ENCODE assay signal across 2 cellular contexts in the genomic region with DNA sequence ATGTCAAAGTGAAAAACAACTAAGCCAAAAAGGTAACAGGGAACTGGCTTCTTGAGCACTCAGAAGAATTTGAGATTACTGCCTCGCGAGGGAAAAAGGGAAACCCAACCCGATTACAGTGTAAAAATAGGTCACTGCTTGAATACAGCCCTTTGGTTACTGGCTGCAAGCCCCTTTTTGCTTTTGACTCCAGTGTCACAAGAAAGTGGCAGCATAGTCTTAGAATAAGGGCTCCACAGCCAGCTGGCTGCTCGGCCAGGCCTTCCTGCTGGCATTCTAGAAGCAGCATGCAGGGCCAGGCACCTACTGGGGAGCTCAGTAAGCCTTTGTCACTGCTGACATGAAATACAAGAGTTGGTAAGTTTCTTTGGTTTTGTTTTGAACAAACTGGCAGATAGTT.
A peak's percentile ranks its signal among the peaks of the same experiment; 100 is the strongest.
TF ChIP-seq lines count a peak whose summit lies in the region.

No MANE protein-coding gene starts in this region.

TF ChIP-seq in liver, 16 proteins besides CTCF, POLR2A, EP300 and RAD21:
- TF ChIP-seq REST (IDR thresholded peaks at IDR 0.05) (no peak), HNF4A (conservative IDR thresholded peaks at IDR 0.05) (no peak), JUND (IDR thresholded peaks at IDR 0.05) (no peak), NR2F2 (IDR thresholded peaks at IDR 0.05) (peak; percentile 11), ZBTB33 (IDR thresholded peaks at IDR 0.05) (no peak)

TF ChIP-seq in GM23338, 12 proteins besides CTCF, POLR2A, EP300 and RAD21 (continued from another document):
- TF ChIP-seq, protein P1, sequence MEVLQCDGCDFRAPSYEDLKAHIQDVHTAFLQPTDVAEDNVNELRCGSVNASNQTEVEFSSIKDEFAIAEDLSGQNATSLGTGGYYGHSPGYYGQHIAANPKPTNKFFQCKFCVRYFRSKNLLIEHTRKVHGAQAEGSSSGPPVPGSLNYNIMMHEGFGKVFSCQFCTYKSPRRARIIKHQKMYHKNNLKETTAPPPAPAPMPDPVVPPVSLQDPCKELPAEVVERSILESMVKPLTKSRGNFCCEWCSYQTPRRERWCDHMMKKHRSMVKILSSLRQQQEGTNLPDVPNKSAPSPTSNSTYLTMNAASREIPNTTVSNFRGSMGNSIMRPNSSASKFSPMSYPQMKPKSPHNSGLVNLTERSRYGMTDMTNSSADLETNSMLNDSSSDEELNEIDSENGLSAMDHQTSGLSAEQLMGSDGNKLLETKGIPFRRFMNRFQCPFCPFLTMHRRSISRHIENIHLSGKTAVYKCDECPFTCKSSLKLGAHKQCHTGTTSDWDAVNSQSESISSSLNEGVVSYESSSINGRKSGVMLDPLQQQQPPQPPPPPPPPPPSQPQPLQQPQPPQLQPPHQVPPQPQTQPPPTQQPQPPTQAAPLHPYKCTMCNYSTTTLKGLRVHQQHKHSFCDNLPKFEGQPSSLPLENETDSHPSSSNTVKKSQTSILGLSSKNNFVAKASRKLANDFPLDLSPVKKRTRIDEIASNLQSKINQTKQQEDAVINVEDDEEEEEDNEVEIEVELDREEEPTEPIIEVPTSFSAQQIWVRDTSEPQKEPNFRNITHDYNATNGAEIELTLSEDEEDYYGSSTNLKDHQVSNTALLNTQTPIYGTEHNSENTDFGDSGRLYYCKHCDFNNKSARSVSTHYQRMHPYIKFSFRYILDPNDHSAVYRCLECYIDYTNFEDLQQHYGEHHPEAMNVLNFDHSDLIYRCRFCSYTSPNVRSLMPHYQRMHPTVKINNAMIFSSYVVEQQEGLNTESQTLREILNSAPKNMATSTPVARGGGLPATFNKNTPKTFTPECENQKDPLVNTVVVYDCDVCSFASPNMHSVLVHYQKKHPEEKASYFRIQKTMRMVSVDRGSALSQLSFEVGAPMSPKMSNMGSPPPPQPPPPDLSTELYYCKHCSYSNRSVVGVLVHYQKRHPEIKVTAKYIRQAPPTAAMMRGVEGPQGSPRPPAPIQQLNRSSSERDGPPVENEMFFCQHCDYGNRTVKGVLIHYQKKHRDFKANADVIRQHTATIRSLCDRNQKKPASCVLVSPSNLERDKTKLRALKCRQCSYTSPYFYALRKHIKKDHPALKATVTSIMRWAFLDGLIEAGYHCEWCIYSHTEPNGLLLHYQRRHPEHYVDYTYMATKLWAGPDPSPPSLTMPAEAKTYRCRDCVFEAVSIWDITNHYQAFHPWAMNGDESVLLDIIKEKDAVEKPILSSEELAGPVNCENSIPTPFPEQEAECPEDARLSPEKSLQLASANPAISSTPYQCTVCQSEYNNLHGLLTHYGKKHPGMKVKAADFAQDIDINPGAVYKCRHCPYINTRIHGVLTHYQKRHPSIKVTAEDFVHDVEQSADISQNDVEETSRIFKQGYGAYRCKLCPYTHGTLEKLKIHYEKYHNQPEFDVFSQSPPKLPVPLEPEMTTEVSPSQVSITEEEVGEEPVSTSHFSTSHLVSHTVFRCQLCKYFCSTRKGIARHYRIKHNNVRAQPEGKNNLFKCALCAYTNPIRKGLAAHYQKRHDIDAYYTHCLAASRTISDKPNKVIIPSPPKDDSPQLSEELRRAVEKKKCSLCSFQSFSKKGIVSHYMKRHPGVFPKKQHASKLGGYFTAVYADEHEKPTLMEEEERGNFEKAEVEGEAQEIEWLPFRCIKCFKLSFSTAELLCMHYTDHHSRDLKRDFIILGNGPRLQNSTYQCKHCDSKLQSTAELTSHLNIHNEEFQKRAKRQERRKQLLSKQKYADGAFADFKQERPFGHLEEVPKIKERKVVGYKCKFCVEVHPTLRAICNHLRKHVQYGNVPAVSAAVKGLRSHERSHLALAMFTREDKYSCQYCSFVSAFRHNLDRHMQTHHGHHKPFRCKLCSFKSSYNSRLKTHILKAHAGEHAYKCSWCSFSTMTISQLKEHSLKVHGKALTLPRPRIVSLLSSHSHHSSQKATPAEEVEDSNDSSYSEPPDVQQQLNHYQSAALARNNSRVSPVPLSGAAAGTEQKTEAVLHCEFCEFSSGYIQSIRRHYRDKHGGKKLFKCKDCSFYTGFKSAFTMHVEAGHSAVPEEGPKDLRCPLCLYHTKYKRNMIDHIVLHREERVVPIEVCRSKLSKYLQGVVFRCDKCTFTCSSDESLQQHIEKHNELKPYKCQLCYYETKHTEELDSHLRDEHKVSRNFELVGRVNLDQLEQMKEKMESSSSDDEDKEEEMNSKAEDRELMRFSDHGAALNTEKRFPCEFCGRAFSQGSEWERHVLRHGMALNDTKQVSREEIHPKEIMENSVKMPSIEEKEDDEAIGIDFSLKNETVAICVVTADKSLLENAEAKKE (CRISPR knock-in tag; IDR thresholded peaks at IDR 0.05) = no peak
- TF ChIP-seq EZH2 (IDR thresholded peaks at IDR 0.05; ENCODE audit: low read depth, unreplicated experiment) (no peak), ZNF331 (CRISPR knock-in tag; IDR thresholded peaks at IDR 0.05; ENCODE audit: low read depth) (no peak), JUNB (IDR thresholded peaks at IDR 0.05; ENCODE audit: unreplicated experiment) (no peak)
